23 cellular contexts compared by ENCODE assay signal in the genomic region with DNA sequence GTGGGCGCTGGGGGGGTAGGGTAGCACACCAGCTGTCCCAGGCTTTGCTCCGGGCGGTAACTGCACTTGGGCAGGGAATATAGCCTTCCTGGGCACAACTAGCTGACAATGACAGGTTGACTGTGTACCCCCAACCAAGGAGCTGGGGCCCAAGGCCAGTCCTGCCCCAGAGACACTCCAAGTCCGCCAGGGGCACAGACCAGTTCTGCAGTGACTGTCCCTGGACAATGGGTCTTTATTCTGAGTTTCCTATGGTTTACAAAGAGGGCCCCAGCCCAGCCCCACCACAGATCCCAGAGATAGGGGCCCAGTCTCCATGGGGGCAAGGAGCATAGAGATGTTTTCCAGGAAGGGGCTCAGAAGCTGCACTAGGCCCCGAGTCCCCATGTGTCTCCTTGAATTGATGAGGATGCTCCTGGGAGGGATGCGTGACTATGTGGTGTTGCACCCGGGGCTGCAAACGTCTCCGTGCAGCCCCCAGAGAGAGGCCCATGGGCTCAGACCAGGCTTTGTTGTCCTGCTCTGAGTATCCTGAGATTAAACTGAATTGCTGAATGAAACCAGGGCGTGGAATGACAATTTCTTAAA. TPM values are rescaled to one million over a fixed set of nuclear protein-coding genes. Genes with fewer than 3 reads are reported as not detected.
A peak's percentile ranks its signal among the peaks of the same experiment; 100 is the strongest.
DNase-seq lines count a peak whose midpoint lies in the region; ATAC-seq lines count a peak whose summit lies in the region.
"Had no signal": no experiment of that assay in that cellular context is flagged by ENCODE, and none has a peak within 500 bp of the region (broad histone marks: within the 10 kb centered on the region; RNA-seq: fewer than 3 reads in every experiment).

No MANE protein-coding gene starts in this region.

- H3K9ac ChIP-seq in NT2/D1 (ENCODE audit: insufficient read length, low read depth) (peak overlapping the region; percentile 18), neuronal stem cell (ENCODE audit: low read depth, low read length, poor library complexity) (no peak overlapping the region)

- peak overlapping the region; percentile 2 for H2BK15ac ChIP-seq in neuronal stem cell (ENCODE audit: low read length)

- H3K18ac ChIP-seq in neuronal stem cell (ENCODE audit: low read length) = peak overlapping the region; percentile 56

- H3K36me3 ChIP-seq in NT2/D1 (ENCODE audit: insufficient read depth, insufficient read length, low read length) (no peaks in the 10 kb centered on the region), neuronal stem cell (replicated peaks in 1 of 2; ENCODE audit: control insufficient read depth in 2 of 2, insufficient read depth in 2 of 2, low read length in 2 of 2) (no peaks in the 10 kb centered on the region)
- H3K36me3 ChIP-seq: esophagus muscularis mucosa, gastrocnemius medialis, vagina had no signal

- H3K4me3 ChIP-seq in NT2/D1 (ENCODE audit: insufficient read length, low read depth) = no peak overlapping the region
- no peak overlapping the region for H3K4me3 ChIP-seq in neuronal stem cell (ENCODE audit: low read length in 2 of 2)
- H3K4me3 ChIP-seq: body of pancreas, esophagus muscularis mucosa, gastrocnemius medialis, vagina had no signal

- H3K27ac Mint-ChIP-seq in activated naive CD4-positive, alpha-beta T cell treated with anti-CD3 and anti-CD28 coated beads for 36 hours = peak overlapping the region; percentile 100
- peak overlapping the region; percentile 98 for H3K27ac Mint-ChIP-seq in activated naive CD4-positive, alpha-beta T cell treated with anti-CD3 and anti-CD28 coated beads, Interleukin-2, amount 50 U/mL, for 72 hours
- H3K27ac Mint-ChIP-seq: WTC11 had no signal

- peak overlapping the region; percentile 47 for H2AK5ac ChIP-seq in neuronal stem cell (ENCODE audit: low read depth, low read length)

- no peak overlapping the region for H3K4me2 ChIP-seq in neuronal stem cell (ENCODE audit: insufficient read depth, low read length, poor library complexity, severe bottlenecking)

- no peak overlapping the region for H2BK120ac ChIP-seq in neuronal stem cell (ENCODE audit: low read depth, low read length)

- H3K36me3 Mint-ChIP-seq in activated naive CD4-positive, alpha-beta T cell treated with anti-CD3 and anti-CD28 coated beads for 36 hours (ENCODE audit: low read depth) = peaks cover 67% of the 10 kb centered on the region
- peaks cover 26 to 42% of the 10 kb centered on the region in 2 donors for H3K36me3 Mint-ChIP-seq in activated naive CD4-positive, alpha-beta T cell treated with anti-CD3 and anti-CD28 coated beads, Interleukin-2, amount 50 U/mL, for 72 hours
- H3K36me3 Mint-ChIP-seq: WTC11 had no signal

- peak overlapping the region; percentile 18 for H2AFZ ChIP-seq in neuronal stem cell (ENCODE audit: low read length)

- intact Hi-C loops in activated naive CD4-positive, alpha-beta T cell treated with anti-CD3 and anti-CD28 coated beads for 36 hours (cut with micrococcal nuclease) = loop anchor here (5.0 to 10.0 kb wide), 2 partner anchors 188 to 315 kb away; a partner anchor contains a TSS

- H2BK5ac ChIP-seq in neuronal stem cell (ENCODE audit: low read length) = no peak overlapping the region

- no peaks in the 10 kb centered on the region for H3K9me3 Mint-ChIP-seq in activated naive CD4-positive, alpha-beta T cell treated with anti-CD3 and anti-CD28 coated beads for 36 hours
- H3K9me3 Mint-ChIP-seq in activated naive CD4-positive, alpha-beta T cell treated with anti-CD3 and anti-CD28 coated beads, Interleukin-2, amount 50 U/mL, for 72 hours = no peaks in the 10 kb centered on the region
- H3K9me3 Mint-ChIP-seq: WTC11 had no signal

- DNase-seq in activated naive CD4-positive, alpha-beta T cell treated with anti-CD3 and anti-CD28 coated beads for 36 hours = peak; percentile 17
- no peak for DNase-seq in activated naive CD4-positive, alpha-beta T cell treated with Interleukin-2 at 50 U/mL for 16 hours
- DNase-seq in NT2/D1 (ENCODE audit: low read depth, low spot score) = no peak
- peak in 1 of 2 donors; percentile 56 for DNase-seq in activated naive CD4-positive, alpha-beta T cell treated with anti-CD3 and anti-CD28 coated beads, Interleukin-2, amount 50 U/mL, for 72 hours (ENCODE audit: low spot score in 2 of 2)
- DNase-seq in neuronal stem cell (ENCODE audit: low spot score) = no peak
- no peak for DNase-seq in stimulated activated CD4-positive, alpha-beta T cell treated with anti-CD3 and anti-CD28 coated beads, Interleukin-4, amount 100 ng/mL, for 24 hours
- DNase-seq: body of pancreas; DMS53; effector memory CD4-positive, alpha-beta T cell; gastrocnemius medialis; GDM1; hypothalamus; MM.1S; NCI-H1417 treated with DMSO at 0.1 percent for 48 hours; NCI-H2107; NCI-H524; T-helper 9 cell had no signal

- H3K27ac ChIP-seq in neuronal stem cell (replicated peaks; ENCODE audit: low read length) = no peak overlapping the region
- H3K27ac ChIP-seq: body of pancreas, esophagus muscularis mucosa, gastrocnemius medialis, vagina had no signal

- no peak overlapping the region for H4K91ac ChIP-seq in neuronal stem cell (ENCODE audit: low read depth, low read length, poor library complexity)

- 0 out of 2 replicates have a peak, but pooled peaks cover 3% of the 10 kb centered on the region for H3K9me3 ChIP-seq in NT2/D1 (ENCODE audit: insufficient read depth, low read length)
- no peaks in the 10 kb centered on the region for H3K9me3 ChIP-seq in neuronal stem cell (replicated peaks in 1 of 2; ENCODE audit: control insufficient read depth in 2 of 2, insufficient read depth in 1 of 2, low read depth in 1 of 2, low read length in 2 of 2)
- H3K9me3 ChIP-seq: body of pancreas, gastrocnemius medialis, vagina had no signal

- WGBS in neuronal stem cell (ENCODE audit: extremely low coverage in 2 of 2, insufficient read length in 2 of 2, insufficient replicate concordance in 1 of 2), 2 donors = no CpG with 5 or more reads among the region's 10 CpGs

- H3K4me1 Mint-ChIP-seq in activated naive CD4-positive, alpha-beta T cell treated with anti-CD3 and anti-CD28 coated beads for 36 hours (ENCODE audit: low read depth) = peaks cover 78% of the 10 kb centered on the region

- H3K27me3 ChIP-seq in NT2/D1 (ENCODE audit: insufficient read depth, insufficient read length) (no peaks in the 10 kb centered on the region), neuronal stem cell (ENCODE audit: control insufficient read depth in 3 of 3, insufficient read depth in 3 of 3, low read depth in 1 of 3, low read length in 3 of 3) (peaks cover 0 to 30% (median 0%) of the 10 kb centered on the region in 3 experiments)
- H3K27me3 ChIP-seq: vagina had no signal

- ATAC-seq in activated naive CD4-positive, alpha-beta T cell treated with anti-CD3 and anti-CD28 coated beads, Interleukin-2, amount 50 U/mL, for 72 hours = no peak
- ATAC-seq in HG02852 (IDR thresholded peaks at IDR 0.05; ENCODE audit: unreplicated experiment) = no peak
- ATAC-seq: body of pancreas, gastrocnemius medialis, HCT116, WTC11 had no signal

- no peaks in the 10 kb centered on the region for H3K79me1 ChIP-seq in neuronal stem cell (ENCODE audit: low read depth, low read length)

- H3K27me3 Mint-ChIP-seq in activated naive CD4-positive, alpha-beta T cell treated with anti-CD3 and anti-CD28 coated beads for 36 hours (ENCODE audit: low read depth) = no peaks in the 10 kb centered on the region

- H3K4me3 Mint-ChIP-seq in activated naive CD4-positive, alpha-beta T cell treated with anti-CD3 and anti-CD28 coated beads for 36 hours = peak overlapping the region; percentile 81
- H3K4me3 Mint-ChIP-seq: WTC11 had no signal

- no peak overlapping the region for H2BK12ac ChIP-seq in neuronal stem cell (ENCODE audit: low read length)

- no peak overlapping the region for H4K8ac ChIP-seq in neuronal stem cell (ENCODE audit: low read depth, low read length)

- H3K4me1 ChIP-seq in NT2/D1 (ENCODE audit: insufficient read depth, insufficient read length) (peaks cover 24% of the 10 kb centered on the region), neuronal stem cell (ENCODE audit: control insufficient read depth in 2 of 2, insufficient read depth in 1 of 2, low read depth in 1 of 2, low read length in 2 of 2) (peaks cover 7 to 9% of the 10 kb centered on the region in 2 donors)
- H3K4me1 ChIP-seq: esophagus muscularis mucosa, gastrocnemius medialis, vagina had no signal

- no peak overlapping the region for H3K4ac ChIP-seq in neuronal stem cell (ENCODE audit: low read length)

- CTCF ChIA-PET in activated naive CD4-positive, alpha-beta T cell treated with anti-CD3 and anti-CD28 coated beads for 36 hours (lab: Charles Lee) = interaction anchor here (0.8 to 1.2 kb wide), 2 partner anchors 110 to 166 kb away, joined by 3 to 4 read pairs; no protein-coding TSS in a partner anchor

- no peak overlapping the region for H3K14ac ChIP-seq in neuronal stem cell (ENCODE audit: low read length)

- no peak overlapping the region for H3K23ac ChIP-seq in neuronal stem cell (ENCODE audit: low read depth, low read length, poor library complexity)

RNA-seq across cellular contexts. Expression of a gene that starts 48.4 kb away (rescaled TPM):
- 100 to 1,000 TPM; 227 to 234 TPM for total RNA-seq in activated naive CD4-positive, alpha-beta T cell treated with anti-CD3 and anti-CD28 coated beads for 36 hours
- 100 to 1,000 TPM; 227 to 339 TPM for total RNA-seq in activated naive CD4-positive, alpha-beta T cell treated with anti-CD3 and anti-CD28 coated beads, Interleukin-2, amount 50 U/mL, for 72 hours
- polyA plus RNA-seq in neuronal stem cell (2013, experiment 1 of 2) = 0.21 TPM
- polyA plus RNA-seq in neuronal stem cell (2013, experiment 2 of 2) = 0.24 TPM
- polyA plus RNA-seq: neural cell had no signal
